ENCODE assay signal across 17 cellular contexts in the genomic region with DNA sequence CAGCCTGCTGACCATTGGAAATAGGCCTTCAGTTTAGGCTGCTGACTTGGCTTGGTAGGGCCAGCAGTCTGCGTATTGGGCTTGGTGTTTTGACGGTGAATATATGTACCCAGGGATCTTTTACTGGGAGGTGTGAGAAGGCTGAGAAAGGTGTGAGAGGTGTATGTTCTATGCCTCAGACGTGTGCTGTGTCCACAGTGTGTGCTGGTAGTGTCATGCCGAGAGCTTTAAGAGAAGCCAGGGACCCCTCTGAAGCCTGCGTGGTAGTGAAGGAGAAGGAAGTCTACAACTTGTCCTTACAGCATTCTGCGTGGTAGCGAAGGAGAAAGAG. TPM values are rescaled to one million over a fixed set of nuclear protein-coding genes. Genes with fewer than 3 reads are reported as not detected.
DNase-seq lines count a peak whose midpoint lies in the region; ATAC-seq and TF ChIP-seq lines count a peak whose summit lies in the region.
"Had no signal": no experiment of that assay in that cellular context is flagged by ENCODE, and none has a peak within 500 bp of the region (broad histone marks: within the 10 kb centered on the region; RNA-seq: fewer than 3 reads in every experiment).

No MANE protein-coding gene starts in this region.

- H3K27me3 Mint-ChIP-seq in activated T-cell treated with anti-CD3 and anti-CD28 coated beads, Interleukin-2, amount 50 U/mL, for 24 hours: no peaks in the 10 kb centered on the region
- H3K27me3 Mint-ChIP-seq in T-cell (no peaks in the 10 kb centered on the region), glutamatergic neuron (ENCODE audit: unreplicated experiment) (peaks cover 20% of the 10 kb centered on the region), osteocyte (ENCODE audit: unreplicated experiment) (no peaks in the 10 kb centered on the region)

- DNase-seq in activated T-cell treated with anti-CD3 and anti-CD28 coated beads, Interleukin-2, amount 50 U/mL, for 24 hours: no peak
- DNase-seq in activated T-cell treated with anti-CD3 and anti-CD28 coated beads, Interleukin-2, amount 50 U/mL, for 48 hours: no peak
- DNase-seq in T-cell (no peak), glutamatergic neuron (no peak), osteocyte (ENCODE audit: extremely low spot score, unreplicated experiment) (no peak), C1 segment of cervical spinal cord (lab: John Stamatoyannopoulos, UW) (no peak), occipital lobe (lab: John Stamatoyannopoulos, UW) (no peak)
- DNase-seq: activated T-cell treated with anti-CD3 and anti-CD28 coated beads for 4 hours; dermis blood vessel endothelial cell; esophagus squamous epithelium; heart right ventricle; NCI-H2081; NCI-H69; stimulated activated CD4-positive, alpha-beta T cell treated with anti-CD3 and anti-CD28 coated beads, Interleukin-4, amount 100 ng/mL, for 1 hour had no signal

- TF ChIP-seq CTCF in glutamatergic neuron (IDR thresholded peaks at IDR 0.05; ENCODE audit: partially characterized antibody, unreplicated experiment) (no peak), osteocyte (IDR thresholded peaks at IDR 0.05) (no peak)

- CTCF ChIA-PET in T-cell (lab: Charles Lee): interaction anchor here in 1 of 2 donors (1.3 kb wide), 1 partner anchor 9 kb away, joined by 3 read pairs; no protein-coding TSS in a partner anchor

- peaks cover 64% of the 10 kb centered on the region for H3K4me1 Mint-ChIP-seq in activated T-cell treated with anti-CD3 and anti-CD28 coated beads, Interleukin-2, amount 50 U/mL, for 24 hours (ENCODE audit: low read depth)
- H3K4me1 Mint-ChIP-seq in T-cell (peaks cover 53 to 61% (median 54%) of the 10 kb centered on the region in 3 donors), glutamatergic neuron (ENCODE audit: low read depth, unreplicated experiment) (peaks cover 29% of the 10 kb centered on the region), osteocyte (ENCODE audit: unreplicated experiment) (peaks cover 53% of the 10 kb centered on the region)

- H3K36me3 Mint-ChIP-seq in activated T-cell treated with anti-CD3 and anti-CD28 coated beads, Interleukin-2, amount 50 U/mL, for 24 hours (ENCODE audit: low read depth): peaks cover 37% of the 10 kb centered on the region
- H3K36me3 Mint-ChIP-seq in T-cell: peaks cover 7% of the 10 kb centered on the region
- no peaks in the 10 kb centered on the region for H3K36me3 Mint-ChIP-seq in glutamatergic neuron (ENCODE audit: unreplicated experiment)
- H3K36me3 Mint-ChIP-seq in osteocyte (ENCODE audit: unreplicated experiment): no peaks in the 10 kb centered on the region

- H3K27ac Mint-ChIP-seq in activated T-cell treated with anti-CD3 and anti-CD28 coated beads, Interleukin-2, amount 50 U/mL, for 24 hours: no peak overlapping the region
- H3K27ac Mint-ChIP-seq in T-cell (no peak overlapping the region), glutamatergic neuron (ENCODE audit: unreplicated experiment) (no peak overlapping the region), osteocyte (ENCODE audit: unreplicated experiment) (peak overlapping the region; percentile 34)

- POLR2A ChIA-PET in T-cell (lab: Charles Lee): no interaction called here

- peak overlapping the region; percentile 78 for H3K4me3 Mint-ChIP-seq in activated T-cell treated with anti-CD3 and anti-CD28 coated beads, Interleukin-2, amount 50 U/mL, for 24 hours
- peak overlapping the region; percentile 79 to 87 (median 84) for H3K4me3 Mint-ChIP-seq in T-cell
- peak overlapping the region; percentile 93 for H3K4me3 Mint-ChIP-seq in glutamatergic neuron (ENCODE audit: unreplicated experiment)
- H3K4me3 Mint-ChIP-seq in osteocyte (ENCODE audit: unreplicated experiment): no peak overlapping the region

- no peaks in the 10 kb centered on the region for H3K9me3 Mint-ChIP-seq in activated T-cell treated with anti-CD3 and anti-CD28 coated beads, Interleukin-2, amount 50 U/mL, for 24 hours
- H3K9me3 Mint-ChIP-seq in T-cell: no peaks in the 10 kb centered on the region
- H3K9me3 Mint-ChIP-seq in glutamatergic neuron (ENCODE audit: unreplicated experiment): peaks cover 27% of the 10 kb centered on the region
- H3K9me3 Mint-ChIP-seq in osteocyte (ENCODE audit: unreplicated experiment): no peaks in the 10 kb centered on the region

- no peak for ATAC-seq in T-cell (replicated peaks in 1 of 4)
- no peak for ATAC-seq in HG03342 (IDR thresholded peaks at IDR 0.05; ENCODE audit: unreplicated experiment)
- ATAC-seq: activated CD4-positive, CD25-positive, alpha-beta regulatory T cell treated with anti-CD3 and anti-CD28 coated beads, Interleukin-2, amount 50 U/mL, for 24 hours; heart right ventricle; sciatic nerve had no signal

RNA-seq across cellular contexts. Expression of a gene that starts 2.1 kb away (rescaled TPM):
- 10 to 100 TPM; 14.6 to 23.6 (median 19.4) TPM for total RNA-seq in T-cell
- total RNA-seq in glutamatergic neuron (ENCODE audit: unreplicated experiment): 50.4 TPM
- 18.3 and 19.9 TPM in 2 replicates for total RNA-seq in osteocyte
- total RNA-seq in occipital lobe: 75.0 TPM

RNA-seq across cellular contexts. Expression of a gene that starts 2.5 kb away (rescaled TPM):
- 100 to 1,000 TPM; 136 to 233 (median 208) TPM for total RNA-seq in T-cell
- total RNA-seq in glutamatergic neuron (ENCODE audit: unreplicated experiment): 289 TPM
- 209 and 217 TPM in 2 replicates for total RNA-seq in osteocyte
- 107 TPM for total RNA-seq in occipital lobe

RNA-seq across cellular contexts. Expression of a gene that starts 23.4 kb away (rescaled TPM):
- total RNA-seq in T-cell (10 to 100 TPM; 40.5 to 55.5 (median 54.4) TPM), glutamatergic neuron (ENCODE audit: unreplicated experiment) (73.6 TPM), osteocyte (67.8 and 68.7 TPM in 2 replicates), occipital lobe (92.6 TPM)

RNA-seq across cellular contexts. Expression of a gene that starts 37.2 kb away (rescaled TPM):
- total RNA-seq in T-cell: 10 to 100 TPM; 21.1 to 51.9 (median 44.1) TPM
- total RNA-seq in glutamatergic neuron (ENCODE audit: unreplicated experiment): 27.1 TPM
- 29.3 and 30.7 TPM in 2 replicates for total RNA-seq in osteocyte
- 14.8 TPM for total RNA-seq in occipital lobe
